ENCODE assay signal across 2 cellular contexts in the genomic region with DNA sequence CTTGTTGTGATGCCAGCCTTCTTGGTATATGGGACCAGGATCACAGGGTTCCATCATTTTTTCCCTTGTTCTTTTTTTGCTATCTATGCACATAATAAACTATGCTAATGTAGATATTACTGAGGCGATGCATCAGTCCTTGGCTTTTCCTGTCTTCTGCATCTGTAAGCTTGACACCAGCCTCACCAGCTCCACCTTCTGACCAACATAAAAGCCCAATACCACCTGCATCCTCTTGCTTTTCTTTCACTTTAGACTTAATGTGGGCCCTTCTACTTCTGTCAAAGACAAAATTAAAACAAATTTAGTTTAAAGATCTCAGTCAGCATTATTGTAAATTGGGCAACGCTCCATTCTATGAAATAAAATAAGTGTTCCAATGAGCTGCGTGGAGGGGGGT.
TF ChIP-seq lines count a peak whose summit lies in the region.

No MANE protein-coding gene starts in this region.

TF ChIP-seq in HepG2, 621 proteins besides CTCF, POLR2A, EP300 and RAD21 (continued from another document):
- TF ChIP-seq, protein P1, sequence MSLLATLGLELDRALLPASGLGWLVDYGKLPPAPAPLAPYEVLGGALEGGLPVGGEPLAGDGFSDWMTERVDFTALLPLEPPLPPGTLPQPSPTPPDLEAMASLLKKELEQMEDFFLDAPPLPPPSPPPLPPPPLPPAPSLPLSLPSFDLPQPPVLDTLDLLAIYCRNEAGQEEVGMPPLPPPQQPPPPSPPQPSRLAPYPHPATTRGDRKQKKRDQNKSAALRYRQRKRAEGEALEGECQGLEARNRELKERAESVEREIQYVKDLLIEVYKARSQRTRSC (CRISPR knock-in tag; IDR thresholded peaks at IDR 0.05; ENCODE audit: low read depth), result no peak
- TF ChIP-seq MEF2D (CRISPR knock-in tag; IDR thresholded peaks at IDR 0.05) (no peak), CCAR2 (optimal IDR thresholded peaks at IDR 0.05; ENCODE audit: low read depth, low read length) (no peak), ZHX1 (CRISPR knock-in tag; IDR thresholded peaks at IDR 0.05; ENCODE audit: low read depth) (no peak), PTBP1 (IDR thresholded peaks at IDR 0.05; ENCODE audit: low read depth, low read length, poor library complexity, severe bottlenecking) (no peak), ZNF484 (CRISPR knock-in tag; IDR thresholded peaks at IDR 0.05; ENCODE audit: borderline replicate concordance, low read depth) (no peak)
- TF ChIP-seq, protein P2, sequence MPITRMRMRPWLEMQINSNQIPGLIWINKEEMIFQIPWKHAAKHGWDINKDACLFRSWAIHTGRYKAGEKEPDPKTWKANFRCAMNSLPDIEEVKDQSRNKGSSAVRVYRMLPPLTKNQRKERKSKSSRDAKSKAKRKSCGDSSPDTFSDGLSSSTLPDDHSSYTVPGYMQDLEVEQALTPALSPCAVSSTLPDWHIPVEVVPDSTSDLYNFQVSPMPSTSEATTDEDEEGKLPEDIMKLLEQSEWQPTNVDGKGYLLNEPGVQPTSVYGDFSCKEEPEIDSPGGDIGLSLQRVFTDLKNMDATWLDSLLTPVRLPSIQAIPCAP (CRISPR knock-in tag; IDR thresholded peaks at IDR 0.05; ENCODE audit: low read depth), result no peak

TF ChIP-seq in SK-N-SH treated with all-trans-retinoic acid at 6 μM for 48 hours, 23 proteins besides CTCF, POLR2A, EP300 and RAD21 (continued from another document):
- no peak for TF ChIP-seq BACH2 (CRISPR knock-in tag; IDR thresholded peaks at IDR 0.05; ENCODE audit: borderline replicate concordance)
